Comparison of ENCODE assay signal across 8 cellular contexts in genomic region chr16:48611329-48612137, GRCh38. TPM values are rescaled to one million over a fixed set of nuclear protein-coding genes. Genes with fewer than 3 reads are reported as not detected.
DNase-seq lines count a peak whose midpoint lies in the region; ATAC-seq and TF ChIP-seq lines count a peak whose summit lies in the region.

No MANE protein-coding gene starts in this region.

- peaks cover 0 to 31% (median 25%) of the 10 kb centered on the region in 4 donors for H3K4me1 ChIP-seq in sigmoid colon

- no peak for TF ChIP-seq CTCF in activated B cell treated with CpG ODN at 0.5 μM for 24 hours (IDR thresholded peaks at IDR 0.05)
- TF ChIP-seq CTCF in sigmoid colon (IDR thresholded peaks at IDR 0.05) = no peak

- H3K27me3 ChIP-seq in sigmoid colon = no peaks in the 10 kb centered on the region

- no peak for TF ChIP-seq POLR2A in sigmoid colon (IDR thresholded peaks at IDR 0.05)

- POLR2A ChIA-PET in activated B cell treated with CpG ODN at 0.5 μM for 24 hours (lab: Charles Lee) = interaction anchor here (0.6 to 1.4 kb wide), 2 partner anchors 227 to 1133 kb away, joined by 4 read pairs; no protein-coding TSS in a partner anchor

- no peaks in the 10 kb centered on the region for H3K9me3 ChIP-seq in sigmoid colon

- no peak overlapping the region for H3K4me3 ChIP-seq in sigmoid colon

- WGBS in sigmoid colon, 2 donors = 44 to 48% methylated on average over 5 of the region's 5 CpGs

- H3K36me3 Mint-ChIP-seq in activated B cell treated with CpG ODN at 0.5 μM for 24 hours (ENCODE audit: low read depth) = peaks cover 6% of the 10 kb centered on the region

- peak; percentile 48 for DNase-seq in COR-L47 (lab: John Stamatoyannopoulos, UW)
- no peak for DNase-seq in activated B cell treated with CpG ODN at 0.5 μM for 24 hours
- DNase-seq in dermis blood vessel endothelial cell = peak; percentile 70
- no peak for DNase-seq in sigmoid colon
- DNase-seq in substantia nigra (lab: John Stamatoyannopoulos, UW) = no peak
- no peak for DNase-seq in sciatic nerve (ENCODE audit: low spot score)
- no peak for DNase-seq in NCI-H345 treated with DMSO at 0.1 percent for 48 hours (lab: John Stamatoyannopoulos, UW; ENCODE audit: unreplicated experiment)

- no peaks in the 10 kb centered on the region for H3K36me3 ChIP-seq in sigmoid colon

- H3K4me1 Mint-ChIP-seq in activated B cell treated with CpG ODN at 0.5 μM for 24 hours = peaks cover 30% of the 10 kb centered on the region

- no peak for TF ChIP-seq EP300 in sigmoid colon (IDR thresholded peaks at IDR 0.05)

- ATAC-seq in HG03196 (IDR thresholded peaks at IDR 0.05; ENCODE audit: unreplicated experiment) (peak; percentile 26), activated B cell treated with CpG ODN at 0.5 μM for 24 hours (ENCODE audit: low read depth) (no peak), sciatic nerve (no peak)

- H3K4me3 Mint-ChIP-seq in activated B cell treated with CpG ODN at 0.5 μM for 24 hours = no peak overlapping the region

- CTCF ChIA-PET in activated B cell treated with CpG ODN at 0.5 μM for 24 hours (lab: Charles Lee) = interaction anchor here (1.5 to 4.9 kb wide), 2 partner anchors 12 to 19 kb away, joined by 6 to 14 read pairs; no protein-coding TSS in a partner anchor

- no peaks in the 10 kb centered on the region for H3K9me3 Mint-ChIP-seq in activated B cell treated with CpG ODN at 0.5 μM for 24 hours

- intact Hi-C loops in activated B cell treated with CpG ODN at 0.5 μM for 24 hours (cut with micrococcal nuclease) = loop anchor here (2.0 kb wide), 2 partner anchors 19 to 245 kb away; no protein-coding TSS in a partner anchor
- intact Hi-C loops in sigmoid colon (cut with DNase I) = loop anchor here (2.0 kb wide), 1 partner anchor 227 kb away; the partner anchor contains the start of gene SIAH1
- intact Hi-C loops in sciatic nerve (cut with DNase I) = loop anchor here (10.0 kb wide), 1 partner anchor 237 kb away; no protein-coding TSS in a partner anchor

- peak overlapping the region; percentile 81 for H3K27ac Mint-ChIP-seq in activated B cell treated with CpG ODN at 0.5 μM for 24 hours

- no peaks in the 10 kb centered on the region for H3K27me3 Mint-ChIP-seq in activated B cell treated with CpG ODN at 0.5 μM for 24 hours

- H3K27ac ChIP-seq in sigmoid colon = peak overlapping the region; percentile 88 to 93 (median 92)
- no peak overlapping the region for H3K27ac ChIP-seq in substantia nigra (ENCODE audit: low read depth, low read length, poor library complexity, severe bottlenecking)

RNA-seq across cellular contexts. Expression of gene N4BP1, which starts 1.6 kb away (rescaled TPM):
- total RNA-seq in activated B cell treated with CpG ODN at 0.5 μM for 24 hours (26.3 and 29.6 TPM in 2 replicates), dermis blood vessel endothelial cell (30.4 and 30.8 TPM in 2 replicates), sigmoid colon (10 to 100 TPM; 22.4 to 28.1 (median 26.1) TPM), sciatic nerve (48.5 TPM)
- 10 to 100 TPM; 15.1 to 20.4 (median 17.3) TPM for polyA plus RNA-seq in sigmoid colon

Comparison
In these comparisons a context has a peak if more than half of its experiments do, and no peak if none do; other contexts are left out.
1. DNase-seq: peak in COR-L47 (single experiment) and dermis blood vessel endothelial cell (single experiment); none in activated B cell treated with CpG ODN at 0.5 μM for 24 hours (single experiment), sigmoid colon (single experiment), substantia nigra (0 of 49), sciatic nerve (single experiment) and NCI-H345 treated with DMSO at 0.1 percent for 48 hours (single experiment).